In genomic region chr7:107180378-107180777, GRCh38 we compare ENCODE assay signal across 8 cellular contexts. TPM values are rescaled to one million over a fixed set of nuclear protein-coding genes. Genes with fewer than 3 reads are reported as not detected.
DNase-seq lines count a peak whose midpoint lies in the region; ATAC-seq lines count a peak whose summit lies in the region.

No MANE protein-coding gene starts in this region.

- ATAC-seq in Right ventricle myocardium superior (ENCODE audit: poor library complexity) (peak; percentile 13), Right ventricle myocardium inferior (no peak), left cardiac atrium (peak; percentile 27 to 51), GM21447 (IDR thresholded peaks at IDR 0.05; ENCODE audit: unreplicated experiment) (no peak), HG03045 (IDR thresholded peaks at IDR 0.05; ENCODE audit: unreplicated experiment) (no peak)

- intact Hi-C loops in Right ventricle myocardium superior (cut with DNase I) = no loop called here
- intact Hi-C loops in Right ventricle myocardium inferior (cut with DNase I) = no loop called here
- intact Hi-C loops in left cardiac atrium (cut with DNase I) = no loop called here

- no peak for DNase-seq in Right ventricle myocardium superior
- no peak for DNase-seq in Right ventricle myocardium inferior (ENCODE audit: missing footprints)
- peak; percentile 69 for DNase-seq in activated T-cell treated with anti-CD3 and anti-CD28 coated beads for 4 hours
- peak; percentile 45 for DNase-seq in left cardiac atrium
- peak; percentile 26 for DNase-seq in stimulated activated CD8-positive, alpha-beta memory T cell treated with anti-CD3 and anti-CD28 coated beads, Interleukin-12 subunit alpha, Interleukin-12 subunit beta, amount 100 ng/mL, for 24 hours (ENCODE audit: extremely low read depth)
- no peak for DNase-seq in GDM1 (lab: John Stamatoyannopoulos, UW)

RNA-seq across cellular contexts. Expression of gene HBP1, which starts 11.6 kb away (rescaled TPM):
- total RNA-seq in Right ventricle myocardium superior (68.9 TPM), Right ventricle myocardium inferior (65.8 TPM), left cardiac atrium (10 to 100 TPM; 31.7 to 58.8 TPM)

Comparison
In these comparisons a context has a peak if more than half of its experiments do, and no peak if none do; other contexts are left out.
1. ATAC-seq: peak in Right ventricle myocardium superior (single experiment) and left cardiac atrium (2 of 2); none in Right ventricle myocardium inferior (single experiment), GM21447 (single experiment) and HG03045 (single experiment).
2. DNase-seq: peak in activated T-cell treated with anti-CD3 and anti-CD28 coated beads for 4 hours (single experiment), left cardiac atrium (single experiment) and stimulated activated CD8-positive, alpha-beta memory T cell treated with anti-CD3 and anti-CD28 coated beads, Interleukin-12 subunit alpha, Interleukin-12 subunit beta, amount 100 ng/mL, for 24 hours (single experiment); none in Right ventricle myocardium superior (single experiment), Right ventricle myocardium inferior (single experiment) and GDM1 (single experiment).